ENCODE assay signal across 2 cellular contexts in genomic region chr11:44005076-44005800, GRCh38.
TF ChIP-seq lines count a peak whose summit lies in the region.

No MANE protein-coding gene starts in this region.

TF ChIP-seq in HEK293, 187 proteins besides CTCF, POLR2A, EP300 and RAD21 (continued from another document):
- TF ChIP-seq KLF7 (tag by site-specific recombination; IDR thresholded peaks at IDR 0.05; ENCODE audit: borderline replicate concordance): no peak
- TF ChIP-seq ZXDB (tag by site-specific recombination; IDR thresholded peaks at IDR 0.05): no peak
- 0 out of 2 replicates have a peak, but pooled peaks have one; percentile 14 for TF ChIP-seq ZFHX2 (tag by site-specific recombination; conservative IDR thresholded peaks at IDR 0.05)
- 0 out of 2 replicates have a peak, but pooled peaks have one; percentile 18 for TF ChIP-seq ZNF341 (tag by site-specific recombination; IDR thresholded peaks at IDR 0.05; ENCODE audit: low read depth)
- TF ChIP-seq, protein P1, sequence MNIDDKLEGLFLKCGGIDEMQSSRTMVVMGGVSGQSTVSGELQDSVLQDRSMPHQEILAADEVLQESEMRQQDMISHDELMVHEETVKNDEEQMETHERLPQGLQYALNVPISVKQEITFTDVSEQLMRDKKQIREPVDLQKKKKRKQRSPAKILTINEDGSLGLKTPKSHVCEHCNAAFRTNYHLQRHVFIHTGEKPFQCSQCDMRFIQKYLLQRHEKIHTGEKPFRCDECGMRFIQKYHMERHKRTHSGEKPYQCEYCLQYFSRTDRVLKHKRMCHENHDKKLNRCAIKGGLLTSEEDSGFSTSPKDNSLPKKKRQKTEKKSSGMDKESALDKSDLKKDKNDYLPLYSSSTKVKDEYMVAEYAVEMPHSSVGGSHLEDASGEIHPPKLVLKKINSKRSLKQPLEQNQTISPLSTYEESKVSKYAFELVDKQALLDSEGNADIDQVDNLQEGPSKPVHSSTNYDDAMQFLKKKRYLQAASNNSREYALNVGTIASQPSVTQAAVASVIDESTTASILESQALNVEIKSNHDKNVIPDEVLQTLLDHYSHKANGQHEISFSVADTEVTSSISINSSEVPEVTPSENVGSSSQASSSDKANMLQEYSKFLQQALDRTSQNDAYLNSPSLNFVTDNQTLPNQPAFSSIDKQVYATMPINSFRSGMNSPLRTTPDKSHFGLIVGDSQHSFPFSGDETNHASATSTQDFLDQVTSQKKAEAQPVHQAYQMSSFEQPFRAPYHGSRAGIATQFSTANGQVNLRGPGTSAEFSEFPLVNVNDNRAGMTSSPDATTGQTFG (tag by site-specific recombination; IDR thresholded peaks at IDR 0.05; ENCODE audit: borderline replicate concordance): no peak
- TF ChIP-seq, protein P2, sequence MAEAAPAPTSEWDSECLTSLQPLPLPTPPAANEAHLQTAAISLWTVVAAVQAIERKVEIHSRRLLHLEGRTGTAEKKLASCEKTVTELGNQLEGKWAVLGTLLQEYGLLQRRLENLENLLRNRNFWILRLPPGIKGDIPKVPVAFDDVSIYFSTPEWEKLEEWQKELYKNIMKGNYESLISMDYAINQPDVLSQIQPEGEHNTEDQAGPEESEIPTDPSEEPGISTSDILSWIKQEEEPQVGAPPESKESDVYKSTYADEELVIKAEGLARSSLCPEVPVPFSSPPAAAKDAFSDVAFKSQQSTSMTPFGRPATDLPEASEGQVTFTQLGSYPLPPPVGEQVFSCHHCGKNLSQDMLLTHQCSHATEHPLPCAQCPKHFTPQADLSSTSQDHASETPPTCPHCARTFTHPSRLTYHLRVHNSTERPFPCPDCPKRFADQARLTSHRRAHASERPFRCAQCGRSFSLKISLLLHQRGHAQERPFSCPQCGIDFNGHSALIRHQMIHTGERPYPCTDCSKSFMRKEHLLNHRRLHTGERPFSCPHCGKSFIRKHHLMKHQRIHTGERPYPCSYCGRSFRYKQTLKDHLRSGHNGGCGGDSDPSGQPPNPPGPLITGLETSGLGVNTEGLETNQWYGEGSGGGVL (tag by site-specific recombination; IDR thresholded peaks at IDR 0.05): peak; percentile 35; the same call in 1 of the 2 replicates
- no peak for TF ChIP-seq ZNF701 (tag by site-specific recombination; IDR thresholded peaks at IDR 0.05)

TF ChIP-seq in K562, 482 proteins besides CTCF, POLR2A, EP300 and RAD21 (continued from another document):
- TF ChIP-seq ZBTB2 (IDR thresholded peaks at IDR 0.05) (no peak), NFIC (IDR thresholded peaks at IDR 0.05) (0 out of 2 replicates have a peak, but pooled peaks have one; percentile 17), BHLHE40 (IDR thresholded peaks at IDR 0.05; ENCODE audit: low read length) (peak; percentile 70), HNRNPH1 (optimal IDR thresholded peaks at IDR 0.05; ENCODE audit: low read depth, low read length) (no peak)
